14 cellular contexts compared by ENCODE assay signal in the genomic region with DNA sequence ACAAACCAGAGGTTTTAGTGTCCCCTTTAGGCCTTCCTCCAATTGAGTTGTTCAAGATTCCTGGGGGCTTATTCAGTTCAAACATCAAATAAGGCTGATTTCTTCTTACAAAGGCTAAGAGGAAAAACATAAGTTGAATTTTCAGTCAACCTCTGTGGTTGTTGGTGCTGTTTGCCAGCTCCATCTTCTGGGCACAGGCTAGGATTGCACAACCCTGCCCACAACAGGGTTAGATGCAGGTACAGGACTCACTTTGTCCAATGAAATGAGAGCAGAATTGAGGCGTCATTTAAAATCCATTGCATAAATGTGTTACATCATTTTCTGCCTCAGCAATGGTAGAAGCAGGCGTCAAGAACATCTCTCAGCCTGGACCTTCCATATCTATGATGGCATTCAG.
DNase-seq lines count a peak whose midpoint lies in the region; ATAC-seq and TF ChIP-seq lines count a peak whose summit lies in the region.
"Had no signal": no experiment of that assay in that cellular context is flagged by ENCODE, and none has a peak within 500 bp of the region (broad histone marks: within the 10 kb centered on the region; RNA-seq: fewer than 3 reads in every experiment).

No MANE protein-coding gene starts in this region.

- H2AFZ ChIP-seq in GM23338: no peak overlapping the region

- POLR2A ChIA-PET in A673 (lab: Charles Lee; ENCODE audit: low non-redundant PET): no interaction called here

- DNase-seq in A673 (ENCODE audit: low spot score) (peak; percentile 1), GM23338 (ENCODE audit: low spot score) (peak; percentile 37), RPMI7951 (ENCODE audit: low read depth) (peak; percentile 1), foreskin keratinocyte (peak in 1 of 2 donors; percentile 30), DMS79 (lab: John Stamatoyannopoulos, UW) (no peak), NCI-H146 treated with DMSO at 0.1 percent for 48 hours (lab: John Stamatoyannopoulos, UW; ENCODE audit: unreplicated experiment) (no peak), NCI-H524 treated with DMSO at 0.1 percent for 48 hours (lab: John Stamatoyannopoulos, UW) (no peak)
- DNase-seq: activated CD4-positive, alpha-beta T cell treated with anti-CD3 and anti-CD28 coated beads, Interleukin-2, amount 50 U/mL, for 4 hours; activated naive CD4-positive, alpha-beta T cell treated with anti-CD3 and anti-CD28 coated beads, Interleukin-2, amount 10 ng/mL, durations not matched to agents 7 days and 5 days; mesenchymal stem cell had no signal

- no peaks in the 10 kb centered on the region for H3K79me2 ChIP-seq in GM23338 (replicated peaks; ENCODE audit: insufficient read depth)

- peaks cover 14% of the 10 kb centered on the region; the same call in 2 of the 3 replicates for H3K4me1 Mint-ChIP-seq in GM23338
- H3K4me1 Mint-ChIP-seq: activated naive CD4-positive, alpha-beta T cell treated with anti-CD3 and anti-CD28 coated beads, Interleukin-2, amount 10 ng/mL, durations not matched to agents 7 days and 5 days had no signal

- no peak overlapping the region for H3K4me3 ChIP-seq in A673 (ENCODE audit: low read depth, low read length, poor library complexity, severe bottlenecking)
- H3K4me3 ChIP-seq in GM23338: no peak overlapping the region
- H3K4me3 ChIP-seq: BLaER1 treated with 17β-estradiol and CSF1 and Interleukin-3, amounts not matched to agents 10 nM and 100 nM; gastroesophageal sphincter; prostate gland had no signal

- H3K9me2 ChIP-seq in GM23338 (ENCODE audit: insufficient read depth): no peaks in the 10 kb centered on the region; the same call in 1 of the 2 replicates

- CTCF ChIA-PET in A673 (lab: Charles Lee): no interaction called here

- peak; percentile 70 for ATAC-seq in GM23338
- peak; percentile 58 for ATAC-seq in foreskin keratinocyte
- ATAC-seq in GM19023 (IDR thresholded peaks at IDR 0.05; ENCODE audit: unreplicated experiment): no peak
- ATAC-seq: gastroesophageal sphincter had no signal

- no peaks in the 10 kb centered on the region for H4K20me1 ChIP-seq in GM23338 (replicated peaks; ENCODE audit: insufficient read depth)
- H4K20me1 ChIP-seq: BLaER1 treated with 17β-estradiol and CSF1 and Interleukin-3, amounts not matched to agents 10 nM and 100 nM had no signal

- H3K4me3 Mint-ChIP-seq in GM23338: no peak overlapping the region
- H3K4me3 Mint-ChIP-seq: activated naive CD4-positive, alpha-beta T cell treated with anti-CD3 and anti-CD28 coated beads, Interleukin-2, amount 10 ng/mL, durations not matched to agents 7 days and 5 days had no signal

- no TSS peak for BruUV-seq in A673 (replicated peaks; lab: Mats Ljungman, UMichigan)

- H3K27me3 ChIP-seq in A673 (replicated peaks; ENCODE audit: insufficient read depth, low read depth, low read length, poor library complexity) (no peaks in the 10 kb centered on the region), GM23338 (ENCODE audit: insufficient read depth) (no peaks in the 10 kb centered on the region), foreskin keratinocyte (peaks cover 7% of the 10 kb centered on the region)
- H3K27me3 ChIP-seq: BLaER1 treated with 17β-estradiol and CSF1 and Interleukin-3, amounts not matched to agents 10 nM and 100 nM had no signal

- H3K27ac ChIP-seq in A673 (ENCODE audit: low read depth, low read length, poor library complexity, severe bottlenecking) (no peak overlapping the region), GM23338 (ENCODE audit: low read depth) (no peak overlapping the region), foreskin keratinocyte (no peak overlapping the region)
- H3K27ac ChIP-seq: BLaER1 treated with 17β-estradiol and CSF1 and Interleukin-3, amounts not matched to agents 10 nM and 100 nM; gastroesophageal sphincter; prostate gland had no signal

- H3K27ac Mint-ChIP-seq in GM23338: no peak overlapping the region
- H3K27ac Mint-ChIP-seq: activated naive CD4-positive, alpha-beta T cell treated with anti-CD3 and anti-CD28 coated beads, Interleukin-2, amount 10 ng/mL, durations not matched to agents 7 days and 5 days had no signal

- no peak overlapping the region for H3K4me2 ChIP-seq in GM23338
- H3K4me2 ChIP-seq: BLaER1 treated with 17β-estradiol and CSF1 and Interleukin-3, amounts not matched to agents 10 nM and 100 nM had no signal

- H3F3A ChIP-seq in GM23338 (replicated peaks; ENCODE audit: low read depth): no peaks in the 10 kb centered on the region

- H3K36me3 Mint-ChIP-seq in GM23338 (ENCODE audit: low read depth): no peaks in the 10 kb centered on the region
- H3K36me3 Mint-ChIP-seq: activated naive CD4-positive, alpha-beta T cell treated with anti-CD3 and anti-CD28 coated beads, Interleukin-2, amount 10 ng/mL, durations not matched to agents 7 days and 5 days had no signal

- H3K9me3 ChIP-seq in A673 (ENCODE audit: low read depth, low read length, poor library complexity, severe bottlenecking): no peaks in the 10 kb centered on the region
- H3K9me3 ChIP-seq: BLaER1 treated with 17β-estradiol and CSF1 and Interleukin-3, amounts not matched to agents 10 nM and 100 nM; prostate gland had no signal

- H3K27me3 Mint-ChIP-seq in GM23338 (ENCODE audit: insufficient read depth, low read depth, poor library complexity): no peaks in the 10 kb centered on the region
- H3K27me3 Mint-ChIP-seq: activated naive CD4-positive, alpha-beta T cell treated with anti-CD3 and anti-CD28 coated beads, Interleukin-2, amount 10 ng/mL, durations not matched to agents 7 days and 5 days had no signal

- H3K36me3 ChIP-seq in A673 (ENCODE audit: insufficient read depth, low read length, poor library complexity, severe bottlenecking) (no peaks in the 10 kb centered on the region), GM23338 (ENCODE audit: insufficient read depth) (no peaks in the 10 kb centered on the region)
- H3K36me3 ChIP-seq: BLaER1 treated with 17β-estradiol and CSF1 and Interleukin-3, amounts not matched to agents 10 nM and 100 nM; gastroesophageal sphincter; prostate gland had no signal

- H3K4me1 ChIP-seq in A673 (ENCODE audit: insufficient read depth, low read length, poor library complexity, severe bottlenecking) (no peaks in the 10 kb centered on the region), GM23338 (ENCODE audit: insufficient read depth) (peaks cover 4% of the 10 kb centered on the region; the same call in 1 of the 2 replicates), foreskin keratinocyte (no peaks in the 10 kb centered on the region)
- H3K4me1 ChIP-seq: BLaER1 treated with 17β-estradiol and CSF1 and Interleukin-3, amounts not matched to agents 10 nM and 100 nM; gastroesophageal sphincter; prostate gland had no signal

- intact Hi-C loops in A673 (cut with micrococcal nuclease; ENCODE audit: unreplicated experiment): no loop called here

- no peak for TF ChIP-seq CTCF in A673 (conservative IDR thresholded peaks at IDR 0.05; ENCODE audit: low read depth, low read length)
- TF ChIP-seq CTCF in GM23338 (conservative IDR thresholded peaks at IDR 0.05; ENCODE audit: low read depth in 2 of 2): peak; percentile 54 to 70
- TF ChIP-seq CTCF in foreskin keratinocyte (conservative IDR thresholded peaks at IDR 0.05): peak; percentile 62

- H3K9me3 Mint-ChIP-seq in GM23338: no peaks in the 10 kb centered on the region; the same call in 2 of the 3 replicates
- H3K9me3 Mint-ChIP-seq: activated naive CD4-positive, alpha-beta T cell treated with anti-CD3 and anti-CD28 coated beads, Interleukin-2, amount 10 ng/mL, durations not matched to agents 7 days and 5 days had no signal

TF ChIP-seq in GM23338, 12 proteins besides CTCF, POLR2A, EP300 and RAD21:
- no peak for TF ChIP-seq REST (IDR thresholded peaks at IDR 0.05; ENCODE audit: unreplicated experiment)
- no peak for TF ChIP-seq STAT1 (IDR thresholded peaks at IDR 0.05; ENCODE audit: unreplicated experiment)
- TF ChIP-seq EZH2 (IDR thresholded peaks at IDR 0.05; ENCODE audit: low read depth, unreplicated experiment): no peak
- no peak for TF ChIP-seq JUNB (IDR thresholded peaks at IDR 0.05; ENCODE audit: unreplicated experiment)

Comparison
In these comparisons a context has a peak if more than half of its experiments do, and no peak if none do; other contexts are left out.
1. DNase-seq: peak in A673 (single experiment), GM23338 (single experiment) and RPMI7951 (single experiment); none in DMS79 (single experiment), NCI-H146 treated with DMSO at 0.1 percent for 48 hours (single experiment) and NCI-H524 treated with DMSO at 0.1 percent for 48 hours (single experiment).